ENCODE assay signal across 8 cellular contexts in genomic region chr17:4789951-4790704, GRCh38. TPM values are rescaled to one million over a fixed set of nuclear protein-coding genes. Genes with fewer than 3 reads are reported as not detected.
A peak's percentile ranks its signal among the peaks of the same experiment; 100 is the strongest.
DNase-seq lines count a peak whose midpoint lies in the region; ATAC-seq, FAIRE-seq and TF ChIP-seq lines count a peak whose summit lies in the region.

No MANE protein-coding gene starts in this region.

- H3K79me2 ChIP-seq in endothelial cell of umbilical vein (ENCODE audit: control insufficient read depth, insufficient read depth, low read length) = no peaks in the 10 kb centered on the region

- H3K4me1 ChIP-seq in CD4-positive, CD25-positive, alpha-beta regulatory T cell (ENCODE audit: control insufficient read depth, insufficient read depth, low read length, poor library complexity, severe bottlenecking) = peaks cover 33% of the 10 kb centered on the region
- H3K4me1 ChIP-seq in endothelial cell of umbilical vein (ENCODE audit: control insufficient read depth, extremely low read depth, insufficient read depth, low read length) = peaks cover 24% of the 10 kb centered on the region
- H3K4me1 ChIP-seq in mononuclear cell (ENCODE audit: insufficient read depth, low read length) = peaks cover 39% of the 10 kb centered on the region

- no peaks in the 10 kb centered on the region for H4K20me1 ChIP-seq in endothelial cell of umbilical vein (replicated peaks; ENCODE audit: control insufficient read depth, extremely low read depth, insufficient read depth, low read length)

- H2AFZ ChIP-seq in endothelial cell of umbilical vein (ENCODE audit: low read depth, low read length) = peak overlapping the region; percentile 35

- H3K4me3 Mint-ChIP-seq in CD4-positive, CD25-positive, alpha-beta regulatory T cell = peak overlapping the region; percentile 80 to 93 (median 89)

- CTCF ChIA-PET in endothelial cell of umbilical vein (lab: Charles Lee) = interaction anchor here (0.5 to 5.9 kb wide), 37 partner anchors 10 to 226 kb away, joined by 3 to 65 read pairs (median 6); partner anchors contain the start of genes ARRB2, C17orf107, CHRNE and MED11

- H3K4me2 ChIP-seq in endothelial cell of umbilical vein (ENCODE audit: insufficient read depth, low read length) = peak overlapping the region; percentile 6

- no peaks in the 10 kb centered on the region for H3K36me3 Mint-ChIP-seq in CD4-positive, CD25-positive, alpha-beta regulatory T cell

- peak overlapping the region; percentile 46 for H3K9ac ChIP-seq in endothelial cell of umbilical vein (replicated peaks; ENCODE audit: extremely low read depth, insufficient read depth, low read length)

- TF ChIP-seq POLR2A in endothelial cell of umbilical vein (IDR thresholded peaks at IDR 0.05; ENCODE audit: low read depth, low read length) = peak; percentile 88

- POLR2A ChIA-PET in endothelial cell of umbilical vein (lab: Charles Lee) = interaction anchor here (0.6 to 0.7 kb wide), 3 partner anchors 11 to 80 kb away, joined by 3 to 5 read pairs (median 3); partner anchors contain the start of gene ARRB2

- no TSS peak for BruUV-seq in endothelial cell of umbilical vein (replicated peaks; lab: Mats Ljungman, UMichigan)

- peak overlapping the region; percentile 74 for H3K4me3 ChIP-seq in CD4-positive, CD25-positive, alpha-beta regulatory T cell (ENCODE audit: low read depth, low read length)
- H3K4me3 ChIP-seq in endothelial cell of umbilical vein (replicated peaks in 1 of 3; ENCODE audit: insufficient read depth in 1 of 3, low read depth in 1 of 3, low read length in 3 of 3) (peak overlapping the region; percentile 10 to 65 (median 25)), mononuclear cell (ENCODE audit: low read length) (peak overlapping the region; percentile 59)

- peak; percentile 90 for FAIRE-seq in endothelial cell of umbilical vein (lab: Jason Lieb, UNC)

- H3K9me1 ChIP-seq in endothelial cell of umbilical vein (replicated peaks; ENCODE audit: control insufficient read depth, extremely low read depth, insufficient read depth, low read length) = no peaks in the 10 kb centered on the region

- intact Hi-C loops in endothelial cell of umbilical vein (cut with micrococcal nuclease) = loop anchor here (1.0 to 5.0 kb wide), 3 partner anchors 45 to 112 kb away; partner anchors contain the start of genes CHRNE and MED11

- H3K9me3 Mint-ChIP-seq in CD4-positive, CD25-positive, alpha-beta regulatory T cell = no peaks in the 10 kb centered on the region

- peak; percentile 69 to 84 (median 78) for DNase-seq in CD4-positive, CD25-positive, alpha-beta regulatory T cell
- DNase-seq in NOMO-1 treated with dmso at 0.1 percent for 144 hours (lab: John Stamatoyannopoulos, UW; ENCODE audit: unreplicated experiment) = peak; percentile 79
- DNase-seq in activated CD8-positive, alpha-beta memory T cell treated with anti-CD3 and anti-CD28 coated beads, Interleukin-2, amount 50 U/mL, for 4 hours = peak; percentile 77
- peak; percentile 88 for DNase-seq in endothelial cell of umbilical vein (ENCODE audit: low read depth, low spot score)
- peak; percentile 50 to 66 for DNase-seq in stimulated activated CD8-positive, alpha-beta memory T cell treated with anti-CD3 and anti-CD28 coated beads, Interleukin-2, amount 100 ng/mL, for 1 hour (ENCODE audit: low read depth in 2 of 2)

- H3K27me3 Mint-ChIP-seq in CD4-positive, CD25-positive, alpha-beta regulatory T cell = peaks cover 44% of the 10 kb centered on the region

- peaks cover 11% of the 10 kb centered on the region for H3K27me3 ChIP-seq in CD4-positive, CD25-positive, alpha-beta regulatory T cell (ENCODE audit: control insufficient read depth, insufficient read depth, low read length)
- H3K27me3 ChIP-seq in endothelial cell of umbilical vein (ENCODE audit: control insufficient read depth in 2 of 2, insufficient read depth in 2 of 2, low read length in 2 of 2) = peaks cover 2 to 6% of the 10 kb centered on the region in 2 experiments
- H3K27me3 ChIP-seq in mononuclear cell (ENCODE audit: insufficient read depth, low read length) = peaks cover 50% of the 10 kb centered on the region

- dilution Hi-C loops in endothelial cell of umbilical vein (cut with MboI; ENCODE audit: extremely low pct_ligation_motif_present, low sequenced_read_pairs) = no loop called here

- peak; percentile 90 to 91 for ATAC-seq in CD4-positive, CD25-positive, alpha-beta regulatory T cell (ENCODE audit: low read depth in 2 of 2)
- ATAC-seq in GM19324 (IDR thresholded peaks at IDR 0.05; ENCODE audit: low FRiP score, unreplicated experiment) = peak; percentile 87
- peak; percentile 66 for ATAC-seq in HG03469 (IDR thresholded peaks at IDR 0.05; ENCODE audit: unreplicated experiment)

- H3K27ac Mint-ChIP-seq in CD4-positive, CD25-positive, alpha-beta regulatory T cell = peak overlapping the region; percentile 44 to 87 (median 61)

- H3K27ac ChIP-seq in CD4-positive, CD25-positive, alpha-beta regulatory T cell (ENCODE audit: insufficient read depth, low read length, poor library complexity, severe bottlenecking) = peak overlapping the region; percentile 74
- H3K27ac ChIP-seq in endothelial cell of umbilical vein (ENCODE audit: insufficient read depth, low read depth, low read length) = peak overlapping the region; percentile 14

- peaks cover 5 to 38% (median 11%) of the 10 kb centered on the region in 4 donors for H3K4me1 Mint-ChIP-seq in CD4-positive, CD25-positive, alpha-beta regulatory T cell

- no peaks in the 10 kb centered on the region for H3K36me3 ChIP-seq in CD4-positive, CD25-positive, alpha-beta regulatory T cell (ENCODE audit: control insufficient read depth, insufficient read depth, low read length)
- no peaks in the 10 kb centered on the region for H3K36me3 ChIP-seq in endothelial cell of umbilical vein (ENCODE audit: control insufficient read depth in 2 of 2, extremely low read depth in 1 of 2, insufficient read depth in 2 of 2, low read length in 2 of 2)

- peak; percentile 77 to 82 for TF ChIP-seq CTCF in endothelial cell of umbilical vein (IDR thresholded peaks at IDR 0.05; ENCODE audit: extremely low read depth in 1 of 2, insufficient read depth in 1 of 2, low read depth in 1 of 2, low read length in 2 of 2)

- H3K9me3 ChIP-seq in CD4-positive, CD25-positive, alpha-beta regulatory T cell (ENCODE audit: control insufficient read depth in 2 of 2, low read length in 2 of 2) = no peaks in the 10 kb centered on the region
- no peaks in the 10 kb centered on the region for H3K9me3 ChIP-seq in endothelial cell of umbilical vein (replicated peaks; ENCODE audit: control insufficient read depth, insufficient read depth, low read length)
- no peaks in the 10 kb centered on the region for H3K9me3 ChIP-seq in mononuclear cell (ENCODE audit: low read depth, low read length)

RNA-seq across cellular contexts. Expression of gene GLTPD2, which starts 1.4 kb away (rescaled TPM):
- total RNA-seq in CD4-positive, CD25-positive, alpha-beta regulatory T cell = 0.39 TPM
- under 1 TPM in 1 of 4 donors, not detected in 3; 0.43 TPM for polyA plus RNA-seq in CD4-positive, CD25-positive, alpha-beta regulatory T cell
- total RNA-seq in endothelial cell of umbilical vein = not detected in 2 replicates
- not detected in 2 replicates for polyA plus RNA-seq in endothelial cell of umbilical vein
- not detected in 2 replicates for polyA plus RNA-seq in endothelial cell of umbilical vein (2011; cell fraction: cytosol; rRNA removed)
- polyA plus RNA-seq in endothelial cell of umbilical vein (2011; cell fraction: nucleus; rRNA removed) = not detected in 2 replicates
- polyA plus RNA-seq in endothelial cell of umbilical vein (2012) = not detected in 2 replicates
- not detected in 2 replicates for polyA minus RNA-seq in endothelial cell of umbilical vein
- not detected for polyA minus RNA-seq in endothelial cell of umbilical vein (2011; cell fraction: cytosol; rRNA and poly(A)+ RNA removed)
- polyA minus RNA-seq in endothelial cell of umbilical vein (2011; cell fraction: nucleus; rRNA and poly(A)+ RNA removed) = not detected in 2 replicates
- not detected for total RNA-seq in mononuclear cell

RNA-seq across cellular contexts. Expression of gene VMO1, which starts 4.0 kb away (rescaled TPM):
- not detected for total RNA-seq in CD4-positive, CD25-positive, alpha-beta regulatory T cell
- under 1 TPM in 1 of 4 donors, not detected in 3; 0.71 TPM for polyA plus RNA-seq in CD4-positive, CD25-positive, alpha-beta regulatory T cell
- total RNA-seq in endothelial cell of umbilical vein (not detected in 2 replicates), mononuclear cell (not detected)
- polyA plus RNA-seq in endothelial cell of umbilical vein = 0.23 and 0.27 TPM in 2 replicates
- polyA plus RNA-seq in endothelial cell of umbilical vein (2011; cell fraction: cytosol; rRNA removed) = 0.20 and 0.25 TPM in 2 replicates
- polyA plus RNA-seq in endothelial cell of umbilical vein (2011; cell fraction: nucleus; rRNA removed) = 0.21 TPM in 1 of 2 replicates, not detected in the other
- not detected in 2 replicates for polyA plus RNA-seq in endothelial cell of umbilical vein (2012)
- not detected in 2 replicates for polyA minus RNA-seq in endothelial cell of umbilical vein
- polyA minus RNA-seq in endothelial cell of umbilical vein (2011; cell fraction: cytosol; rRNA and poly(A)+ RNA removed) = not detected
- not detected in 2 replicates for polyA minus RNA-seq in endothelial cell of umbilical vein (2011; cell fraction: nucleus; rRNA and poly(A)+ RNA removed)

RNA-seq across cellular contexts. Expression of gene PSMB6, which starts 5.8 kb away (rescaled TPM):
- 64.7 TPM for total RNA-seq in CD4-positive, CD25-positive, alpha-beta regulatory T cell
- 100 to 1,000 TPM; 281 to 354 (median 319) TPM for polyA plus RNA-seq in CD4-positive, CD25-positive, alpha-beta regulatory T cell
- total RNA-seq in endothelial cell of umbilical vein (203 and 214 TPM in 2 replicates), mononuclear cell (41.5 TPM)
- 598 and 599 TPM in 2 replicates for polyA plus RNA-seq in endothelial cell of umbilical vein
- 453 and 563 TPM in 2 replicates for polyA plus RNA-seq in endothelial cell of umbilical vein (2011; cell fraction: cytosol; rRNA removed)
- polyA plus RNA-seq in endothelial cell of umbilical vein (2011; cell fraction: nucleus; rRNA removed) = 167 and 171 TPM in 2 replicates
- 246 and 258 TPM in 2 replicates for polyA plus RNA-seq in endothelial cell of umbilical vein (2012)
- 280 and 295 TPM in 2 replicates for polyA minus RNA-seq in endothelial cell of umbilical vein
- 99.4 TPM for polyA minus RNA-seq in endothelial cell of umbilical vein (2011; cell fraction: cytosol; rRNA and poly(A)+ RNA removed)
- 27.7 and 43.7 TPM in 2 replicates for polyA minus RNA-seq in endothelial cell of umbilical vein (2011; cell fraction: nucleus; rRNA and poly(A)+ RNA removed)

RNA-seq across cellular contexts. Expression of gene PLD2, which starts 16.8 kb away (rescaled TPM):
- 36.4 TPM for total RNA-seq in CD4-positive, CD25-positive, alpha-beta regulatory T cell
- 1 to 10 TPM; 1.6 to 4.7 (median 1.9) TPM for polyA plus RNA-seq in CD4-positive, CD25-positive, alpha-beta regulatory T cell
- 52.3 and 58.7 TPM in 2 replicates for total RNA-seq in endothelial cell of umbilical vein
- polyA plus RNA-seq in endothelial cell of umbilical vein = 53.6 and 54.7 TPM in 2 replicates
- 28.9 and 33.6 TPM in 2 replicates for polyA plus RNA-seq in endothelial cell of umbilical vein (2011; cell fraction: cytosol; rRNA removed)
- polyA plus RNA-seq in endothelial cell of umbilical vein (2011; cell fraction: nucleus; rRNA removed) = 204 and 211 TPM in 2 replicates
- 38.4 and 55.9 TPM in 2 replicates for polyA plus RNA-seq in endothelial cell of umbilical vein (2012)
- polyA minus RNA-seq in endothelial cell of umbilical vein = 51.6 and 55.9 TPM in 2 replicates
- polyA minus RNA-seq in endothelial cell of umbilical vein (2011; cell fraction: cytosol; rRNA and poly(A)+ RNA removed) = 12.4 TPM
- 55.0 and 55.8 TPM in 2 replicates for polyA minus RNA-seq in endothelial cell of umbilical vein (2011; cell fraction: nucleus; rRNA and poly(A)+ RNA removed)
- 7.9 TPM for total RNA-seq in mononuclear cell

Comparison
In these comparisons a context has a peak if more than half of its experiments do, and no peak if none do; other contexts are left out.
1. Peak in every context shown above with its lines: DNase-seq, ATAC-seq, H3K4me3 ChIP-seq and H3K27ac ChIP-seq.